In the genomic region with DNA sequence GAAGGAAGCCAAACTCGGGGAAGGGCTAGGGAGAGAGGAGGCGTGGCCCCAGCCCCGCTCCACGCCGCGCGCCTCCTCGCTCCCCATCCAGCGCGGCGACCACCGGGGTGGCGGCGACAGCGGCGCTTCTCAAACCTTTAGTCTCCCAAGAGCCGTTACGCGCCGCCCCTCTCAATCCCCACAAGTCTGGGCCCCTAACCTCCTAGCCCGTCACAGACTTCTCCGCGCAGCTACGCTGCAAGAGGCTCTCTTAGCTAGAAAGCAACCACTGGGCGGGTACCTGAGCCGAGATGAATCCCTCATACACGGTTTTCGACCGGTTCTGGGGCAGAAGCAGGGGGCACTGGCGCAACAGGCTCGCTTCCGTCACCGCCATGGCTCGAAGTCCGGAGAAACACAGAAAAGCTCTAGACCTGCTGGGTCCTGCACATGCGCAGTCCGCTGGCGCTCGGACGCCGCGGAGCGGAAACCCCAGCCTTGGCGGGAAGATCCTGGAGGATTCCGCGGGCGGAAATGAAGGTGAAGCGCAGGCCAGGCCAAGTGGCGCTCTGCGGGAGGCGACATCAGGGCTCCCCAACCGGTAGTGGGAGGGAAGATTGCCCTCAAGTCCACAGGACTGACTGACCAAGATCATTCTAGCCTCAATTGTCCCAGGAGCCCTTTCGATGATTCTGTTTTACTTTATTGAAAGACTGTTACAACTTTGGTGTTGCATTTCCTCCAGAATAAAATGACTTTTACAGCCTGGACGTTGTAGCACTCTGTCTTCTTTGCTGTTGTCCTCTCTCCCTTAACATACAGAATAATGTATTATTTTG, we compare ENCODE assay signal across 1 cellular context.
TF ChIP-seq lines count a peak whose summit lies in the region.

A gene (minus strand): TSS at position 388 of the 818 bp plus-strand sequence. CDS start 12 bp downstream, at position 376.

TF ChIP-seq in H1, 55 proteins besides CTCF, POLR2A, EP300 and RAD21 (continued from another document):
- TF ChIP-seq, protein P1, sequence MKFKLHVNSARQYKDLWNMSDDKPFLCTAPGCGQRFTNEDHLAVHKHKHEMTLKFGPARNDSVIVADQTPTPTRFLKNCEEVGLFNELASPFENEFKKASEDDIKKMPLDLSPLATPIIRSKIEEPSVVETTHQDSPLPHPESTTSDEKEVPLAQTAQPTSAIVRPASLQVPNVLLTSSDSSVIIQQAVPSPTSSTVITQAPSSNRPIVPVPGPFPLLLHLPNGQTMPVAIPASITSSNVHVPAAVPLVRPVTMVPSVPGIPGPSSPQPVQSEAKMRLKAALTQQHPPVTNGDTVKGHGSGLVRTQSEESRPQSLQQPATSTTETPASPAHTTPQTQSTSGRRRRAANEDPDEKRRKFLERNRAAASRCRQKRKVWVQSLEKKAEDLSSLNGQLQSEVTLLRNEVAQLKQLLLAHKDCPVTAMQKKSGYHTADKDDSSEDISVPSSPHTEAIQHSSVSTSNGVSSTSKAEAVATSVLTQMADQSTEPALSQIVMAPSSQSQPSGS (IDR thresholded peaks at IDR 0.05; ENCODE audit: low read length), result no peak
- TF ChIP-seq CHD1 (IDR thresholded peaks at IDR 0.05; ENCODE audit: low read depth, low read length), result no peak
- peak; percentile 80 for TF ChIP-seq KDM4A (IDR thresholded peaks at IDR 0.05; ENCODE audit: low read depth, low read length, severe bottlenecking)
- TF ChIP-seq TAF1 (IDR thresholded peaks at IDR 0.05; ENCODE audit: low read depth, low read length), result peak; percentile 88
- peak in 1 of 2 experiments; percentile 71; a peak in 2 of 4 replicates for TF ChIP-seq SIN3A (conservative IDR thresholded peaks at IDR 0.05 in 1 of 2, IDR thresholded peaks at IDR 0.05 in 1 of 2; ENCODE audit: low read depth in 1 of 2, low read length in 2 of 2)
- TF ChIP-seq POLR2AphosphoS5 (IDR thresholded peaks at IDR 0.05; ENCODE audit: low read depth, low read length), result peak; percentile 93
- TF ChIP-seq SP4 (IDR thresholded peaks at IDR 0.05; ENCODE audit: low read length), result 0 out of 2 replicates have a peak, but pooled peaks have one; percentile 52
- TF ChIP-seq CBX8 (IDR thresholded peaks at IDR 0.05; ENCODE audit: borderline replicate concordance, low read depth, low read length), result no peak
- no peak for TF ChIP-seq SUZ12 (IDR thresholded peaks at IDR 0.05; ENCODE audit: low read length)
- TF ChIP-seq RFX5 (IDR thresholded peaks at IDR 0.05; ENCODE audit: borderline replicate concordance, low read depth, low read length), result no peak
- TF ChIP-seq YY1 (IDR thresholded peaks at IDR 0.05; ENCODE audit: low read depth, low read length), result peak; percentile 78
- peak; percentile 84 for TF ChIP-seq NRF1 (IDR thresholded peaks at IDR 0.05; ENCODE audit: low read depth, low read length)
- TF ChIP-seq SRF (IDR thresholded peaks at IDR 0.05; ENCODE audit: low read depth, low read length), result no peak
- no peak for TF ChIP-seq GABPA (IDR thresholded peaks at IDR 0.05; ENCODE audit: borderline replicate concordance, insufficient read depth, low read length)
- TF ChIP-seq BRCA1 (IDR thresholded peaks at IDR 0.05; ENCODE audit: low read depth, low read length), result no peak
- TF ChIP-seq CHD2 (IDR thresholded peaks at IDR 0.05; ENCODE audit: low read length), result no peak
- TF ChIP-seq, protein P2, sequence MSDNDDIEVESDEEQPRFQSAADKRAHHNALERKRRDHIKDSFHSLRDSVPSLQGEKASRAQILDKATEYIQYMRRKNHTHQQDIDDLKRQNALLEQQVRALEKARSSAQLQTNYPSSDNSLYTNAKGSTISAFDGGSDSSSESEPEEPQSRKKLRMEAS (IDR thresholded peaks at IDR 0.05), result peak; percentile 88
- no peak for TF ChIP-seq SP2 (IDR thresholded peaks at IDR 0.05; ENCODE audit: low read length)
- TF ChIP-seq FOSL1 (IDR thresholded peaks at IDR 0.05; ENCODE audit: insufficient read depth, low read depth, low read length), result no peak
- TF ChIP-seq HDAC2 (IDR thresholded peaks at IDR 0.05; ENCODE audit: borderline replicate concordance in 1 of 2, low read depth in 2 of 2, low read length in 2 of 2), result 0 out of 4 replicates have a peak, but pooled peaks have one; percentile 40 to 84
- no peak for TF ChIP-seq CBX5 (IDR thresholded peaks at IDR 0.05; ENCODE audit: low read depth, low read length)
- peak; percentile 98 for TF ChIP-seq RBBP5 (IDR thresholded peaks at IDR 0.05; ENCODE audit: borderline replicate concordance, low read depth, low read length)
- peak; percentile 63 for TF ChIP-seq NANOG (IDR thresholded peaks at IDR 0.05; ENCODE audit: insufficient read depth, low read depth, low read length, poor library complexity, severe bottlenecking)
- TF ChIP-seq SP1 (IDR thresholded peaks at IDR 0.05; ENCODE audit: low read depth, low read length), result no peak
- TF ChIP-seq SIRT6 (IDR thresholded peaks at IDR 0.05; ENCODE audit: low read length), result no peak
- no peak for TF ChIP-seq ZNF274 (IDR thresholded peaks at IDR 0.05; ENCODE audit: borderline replicate concordance, extremely low read depth, low read length)
- no peak for TF ChIP-seq SAP30 (IDR thresholded peaks at IDR 0.05; ENCODE audit: insufficient read depth, insufficient replicate concordance, low read length)
- no peak for TF ChIP-seq TEAD4 (IDR thresholded peaks at IDR 0.05; ENCODE audit: low read depth, low read length)
TF ChIP-seq in H1: peak in this region for 17.
